Comparison of ENCODE assay signal across 8 cellular contexts in genomic region chr17:8162232-8162996, GRCh38. TPM values are rescaled to one million over a fixed set of nuclear protein-coding genes. Genes with fewer than 3 reads are reported as not detected.
DNase-seq lines count a peak whose midpoint lies in the region; ATAC-seq and TF ChIP-seq lines count a peak whose summit lies in the region.

TSS of gene VAMP2 (minus strand) at chr17:8162948. CDS start at chr17:8162879, 69 bp downstream.

- peak within 1 kb of the TSS in 1 of 2 experiments; percentile 99 for H3K14ac ChIP-seq in mesenchymal stem cell (ENCODE audit: low read length in 2 of 2)

- H2AK5ac ChIP-seq in mesenchymal stem cell (ENCODE audit: low read length, severe bottlenecking) = peak within 1 kb of the TSS; percentile 44

- POLR2A ChIA-PET in activated CD8-positive, alpha-beta T cell treated with anti-CD3 and anti-CD28 coated beads for 36 hours (lab: Charles Lee) = interaction anchor here (0.8 to 22.8 kb wide), 7 partner anchors 9 to 86 kb away, joined by 3 to 476 read pairs (median 13); partner anchors contain the start of genes BORCS6, CTC1 and HES7

- H3K18ac ChIP-seq in mesenchymal stem cell (ENCODE audit: low read depth in 1 of 2, low read length in 2 of 2) = peak within 1 kb of the TSS; percentile 96 to 97

- H2BK120ac ChIP-seq in mesenchymal stem cell (ENCODE audit: low read depth, low read length) = peak within 1 kb of the TSS; percentile 98

- H2BK5ac ChIP-seq in mesenchymal stem cell (ENCODE audit: low read depth, low read length, poor library complexity, severe bottlenecking) = peak within 1 kb of the TSS; percentile 40

- H3K27ac Mint-ChIP-seq in activated CD8-positive, alpha-beta T cell treated with anti-CD3 and anti-CD28 coated beads for 36 hours = peak within 1 kb of the TSS; percentile 99

- peak within 1 kb of the TSS; percentile 55 for H2AFZ ChIP-seq in mesenchymal stem cell (ENCODE audit: low read depth, low read length)

- DNase-seq in AG10803 (ENCODE audit: low read depth) (peak; percentile 71), GM19238 (ENCODE audit: insufficient read length, low spot score) (peak; percentile 77), NCI-H2196 treated with DMSO at 0.1 percent for 48 hours (lab: John Stamatoyannopoulos, UW; ENCODE audit: unreplicated experiment) (peak; percentile 24), mesenchymal stem cell (peak; percentile 66)
- DNase-seq in activated CD8-positive, alpha-beta T cell treated with anti-CD3 and anti-CD28 coated beads for 36 hours = peak; percentile 86
- DNase-seq in effector memory CD4-positive, alpha-beta T cell = peak; percentile 69 to 78 (median 71)
- DNase-seq in stimulated activated CD8-positive, alpha-beta memory T cell treated with anti-CD3 and anti-CD28 coated beads, Interleukin-15, amount 100 ng/mL, for 48 hours (ENCODE audit: low read depth in 2 of 2) = peak; percentile 69 to 73

- H3K4me1 Mint-ChIP-seq in activated CD8-positive, alpha-beta T cell treated with anti-CD3 and anti-CD28 coated beads for 36 hours (ENCODE audit: low read depth) = peaks cover 57% of the 10 kb centered on the region

- H3K4ac ChIP-seq in mesenchymal stem cell (ENCODE audit: low read depth in 1 of 2, low read length in 2 of 2) = peak within 1 kb of the TSS; percentile 86 to 87

- H3K4me2 ChIP-seq in mesenchymal stem cell (ENCODE audit: low read length, poor library complexity, severe bottlenecking) = peak within 1 kb of the TSS; percentile 63

- H3K4me3 Mint-ChIP-seq in activated CD8-positive, alpha-beta T cell treated with anti-CD3 and anti-CD28 coated beads for 36 hours = peak within 1 kb of the TSS; percentile 88

- H3K36me3 ChIP-seq in effector memory CD4-positive, alpha-beta T cell (ENCODE audit: control insufficient read depth, insufficient read depth, low read length) = peaks cover 27% of the 10 kb centered on the region
- H3K36me3 ChIP-seq in mesenchymal stem cell (ENCODE audit: control insufficient read depth in 1 of 2, insufficient read depth in 2 of 2, low read depth in 1 of 2, low read length in 2 of 2) = peaks cover 20 to 24% of the 10 kb centered on the region in 2 experiments

- peak within 1 kb of the TSS; percentile 97 for H4K8ac ChIP-seq in mesenchymal stem cell (ENCODE audit: low read length)

- H3K4me3 ChIP-seq in AG10803 (ENCODE audit: low read length) (peak within 1 kb of the TSS; percentile 94), mesenchymal stem cell (ENCODE audit: insufficient read depth in 1 of 2, low read depth in 1 of 2, low read length in 2 of 2) (peak within 1 kb of the TSS; percentile 80 to 95)
- H3K4me3 ChIP-seq in effector memory CD4-positive, alpha-beta T cell (ENCODE audit: insufficient read depth, low read depth, low read length, poor library complexity, severe bottlenecking) = peak within 1 kb of the TSS; percentile 95

- H3K36me3 Mint-ChIP-seq in activated CD8-positive, alpha-beta T cell treated with anti-CD3 and anti-CD28 coated beads for 36 hours (ENCODE audit: low read depth) = peaks cover 30% of the 10 kb centered on the region

- no peaks in the 10 kb centered on the region for H3K9me3 Mint-ChIP-seq in activated CD8-positive, alpha-beta T cell treated with anti-CD3 and anti-CD28 coated beads for 36 hours

- CTCF ChIA-PET in activated CD8-positive, alpha-beta T cell treated with anti-CD3 and anti-CD28 coated beads for 36 hours (lab: Charles Lee) = interaction anchor here (3.2 kb wide), 1 partner anchor 44 kb away, joined by 11 read pairs; the partner anchor contains the start of gene ALOXE3

- H3K27me3 Mint-ChIP-seq in activated CD8-positive, alpha-beta T cell treated with anti-CD3 and anti-CD28 coated beads for 36 hours = no peaks in the 10 kb centered on the region

- H3K27ac ChIP-seq in effector memory CD4-positive, alpha-beta T cell (ENCODE audit: insufficient read depth, low read length, poor library complexity, severe bottlenecking) = peak within 1 kb of the TSS; percentile 97
- H3K27ac ChIP-seq in mesenchymal stem cell (ENCODE audit: low read length, poor library complexity, severe bottlenecking) = peak within 1 kb of the TSS; percentile 52

- H3K9me3 ChIP-seq in effector memory CD4-positive, alpha-beta T cell (ENCODE audit: control insufficient read depth, low read length) = no peaks in the 10 kb centered on the region
- no peaks in the 10 kb centered on the region for H3K9me3 ChIP-seq in mesenchymal stem cell (ENCODE audit: control insufficient read depth, low read length)

- H2BK12ac ChIP-seq in mesenchymal stem cell (ENCODE audit: low read length in 2 of 2) = peak within 1 kb of the TSS; percentile 72 to 95

- H3K9ac ChIP-seq in mesenchymal stem cell (ENCODE audit: low read length) = peak within 1 kb of the TSS; percentile 99

- H3K4me1 ChIP-seq in effector memory CD4-positive, alpha-beta T cell (ENCODE audit: control insufficient read depth, insufficient read depth, low read length, poor library complexity, severe bottlenecking) = peaks cover 41% of the 10 kb centered on the region
- peaks cover 31% of the 10 kb centered on the region for H3K4me1 ChIP-seq in mesenchymal stem cell (ENCODE audit: control insufficient read depth, insufficient read depth, low read depth, low read length)

- under 1% methylated on average over 44 of the region's 75 CpGs for WGBS in mesenchymal stem cell

- H3K79me1 ChIP-seq in mesenchymal stem cell (replicated peaks; ENCODE audit: low read length, poor library complexity, severe bottlenecking) = peaks cover 16% of the 10 kb centered on the region

- no peaks in the 10 kb centered on the region for H3K27me3 ChIP-seq in effector memory CD4-positive, alpha-beta T cell (replicated peaks; ENCODE audit: control insufficient read depth, insufficient read depth, low read length, poor library complexity, severe bottlenecking)
- no peaks in the 10 kb centered on the region for H3K27me3 ChIP-seq in mesenchymal stem cell (ENCODE audit: control insufficient read depth in 1 of 2, insufficient read depth in 1 of 2, low read length in 2 of 2)

- peak within 1 kb of the TSS; percentile 56 to 94 for H3K23ac ChIP-seq in mesenchymal stem cell (ENCODE audit: low read length in 2 of 2)

- peak within 1 kb of the TSS; percentile 96 for H4K91ac ChIP-seq in mesenchymal stem cell (ENCODE audit: low read length)

- intact Hi-C loops in activated CD8-positive, alpha-beta T cell treated with anti-CD3 and anti-CD28 coated beads for 36 hours (cut with micrococcal nuclease) = no loop called here

- peak; percentile 32 for ATAC-seq in activated CD8-positive, alpha-beta T cell treated with anti-CD3 and anti-CD28 coated beads for 36 hours
- ATAC-seq in GM21737 (IDR thresholded peaks at IDR 0.05; ENCODE audit: unreplicated experiment) = no peak

- H2BK15ac ChIP-seq in mesenchymal stem cell (ENCODE audit: low read depth, poor library complexity, severe bottlenecking) = peak within 1 kb of the TSS; percentile 89

- no peak for TF ChIP-seq CTCF in AG10803 (conservative IDR thresholded peaks at IDR 0.05; ENCODE audit: low read length)
- no peak for TF ChIP-seq CTCF in activated CD8-positive, alpha-beta T cell treated with anti-CD3 and anti-CD28 coated beads for 36 hours (IDR thresholded peaks at IDR 0.05)

RNA-seq across cellular contexts. Expression of gene VAMP2, which starts in this region (rescaled TPM):
- total RNA-seq in activated CD8-positive, alpha-beta T cell treated with anti-CD3 and anti-CD28 coated beads for 36 hours = 10 to 100 TPM; 30.0 to 33.7 TPM
- polyA plus RNA-seq in mesenchymal stem cell (2013, experiment 1 of 2) = 48.0 TPM
- 47.4 TPM for polyA plus RNA-seq in mesenchymal stem cell (2013, experiment 2 of 2)

Comparison
In these comparisons a context has a peak if more than half of its experiments do, and no peak if none do; other contexts are left out.
1. DNase-seq: peak in every context shown above with its lines; median percentile 86 in activated CD8-positive, alpha-beta T cell treated with anti-CD3 and anti-CD28 coated beads for 36 hours; 77 in GM19238; 71 in AG10803; 71 in effector memory CD4-positive, alpha-beta T cell; 71 in stimulated activated CD8-positive, alpha-beta memory T cell treated with anti-CD3 and anti-CD28 coated beads, Interleukin-15, amount 100 ng/mL, for 48 hours; 66 in mesenchymal stem cell; 24 in NCI-H2196 treated with DMSO at 0.1 percent for 48 hours.